In the genomic region with DNA sequence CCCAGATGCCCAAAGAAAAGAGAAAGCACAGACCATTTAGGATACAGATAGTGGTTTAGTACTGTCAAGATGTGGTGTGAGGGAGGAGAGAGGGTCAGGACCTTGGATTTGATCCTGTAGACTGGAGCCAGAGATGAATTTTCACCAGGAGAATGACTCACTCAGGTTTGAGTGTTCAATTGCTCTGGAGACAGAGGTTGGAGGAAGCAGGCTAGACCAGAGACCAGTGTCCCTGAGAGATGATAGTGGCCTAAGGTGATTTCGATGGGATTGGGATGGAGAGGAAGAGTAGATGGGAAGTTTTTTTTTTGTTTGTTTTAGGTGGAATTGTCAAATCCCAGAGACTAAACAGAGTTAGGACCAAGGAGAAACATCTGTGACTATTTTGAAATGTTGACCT, we compare ENCODE assay signal across 2 cellular contexts.
TF ChIP-seq lines count a peak whose summit lies in the region.

No MANE protein-coding gene starts in this region.

TF ChIP-seq in GM23338, 12 proteins besides CTCF, POLR2A, EP300 and RAD21 (continued from another document and continues in another):
- TF ChIP-seq CREB1 (CRISPR knock-in tag; IDR thresholded peaks at IDR 0.05; ENCODE audit: low read depth) (no peak), STAT1 (IDR thresholded peaks at IDR 0.05; ENCODE audit: unreplicated experiment) (no peak), ZNF331 (CRISPR knock-in tag; IDR thresholded peaks at IDR 0.05; ENCODE audit: low read depth) (no peak), ZNF114 (CRISPR knock-in tag; IDR thresholded peaks at IDR 0.05) (no peak), EZH2 (IDR thresholded peaks at IDR 0.05; ENCODE audit: low read depth, unreplicated experiment) (no peak), POLR2AphosphoS5 (IDR thresholded peaks at IDR 0.05; ENCODE audit: low read depth) (no peak), JUNB (IDR thresholded peaks at IDR 0.05; ENCODE audit: unreplicated experiment) (no peak)
- TF ChIP-seq, protein P1, sequence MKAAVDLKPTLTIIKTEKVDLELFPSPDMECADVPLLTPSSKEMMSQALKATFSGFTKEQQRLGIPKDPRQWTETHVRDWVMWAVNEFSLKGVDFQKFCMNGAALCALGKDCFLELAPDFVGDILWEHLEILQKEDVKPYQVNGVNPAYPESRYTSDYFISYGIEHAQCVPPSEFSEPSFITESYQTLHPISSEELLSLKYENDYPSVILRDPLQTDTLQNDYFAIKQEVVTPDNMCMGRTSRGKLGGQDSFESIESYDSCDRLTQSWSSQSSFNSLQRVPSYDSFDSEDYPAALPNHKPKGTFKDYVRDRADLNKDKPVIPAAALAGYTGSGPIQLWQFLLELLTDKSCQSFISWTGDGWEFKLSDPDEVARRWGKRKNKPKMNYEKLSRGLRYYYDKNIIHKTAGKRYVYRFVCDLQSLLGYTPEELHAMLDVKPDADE (IDR thresholded peaks at IDR 0.05): no peak
- TF ChIP-seq, protein P2, sequence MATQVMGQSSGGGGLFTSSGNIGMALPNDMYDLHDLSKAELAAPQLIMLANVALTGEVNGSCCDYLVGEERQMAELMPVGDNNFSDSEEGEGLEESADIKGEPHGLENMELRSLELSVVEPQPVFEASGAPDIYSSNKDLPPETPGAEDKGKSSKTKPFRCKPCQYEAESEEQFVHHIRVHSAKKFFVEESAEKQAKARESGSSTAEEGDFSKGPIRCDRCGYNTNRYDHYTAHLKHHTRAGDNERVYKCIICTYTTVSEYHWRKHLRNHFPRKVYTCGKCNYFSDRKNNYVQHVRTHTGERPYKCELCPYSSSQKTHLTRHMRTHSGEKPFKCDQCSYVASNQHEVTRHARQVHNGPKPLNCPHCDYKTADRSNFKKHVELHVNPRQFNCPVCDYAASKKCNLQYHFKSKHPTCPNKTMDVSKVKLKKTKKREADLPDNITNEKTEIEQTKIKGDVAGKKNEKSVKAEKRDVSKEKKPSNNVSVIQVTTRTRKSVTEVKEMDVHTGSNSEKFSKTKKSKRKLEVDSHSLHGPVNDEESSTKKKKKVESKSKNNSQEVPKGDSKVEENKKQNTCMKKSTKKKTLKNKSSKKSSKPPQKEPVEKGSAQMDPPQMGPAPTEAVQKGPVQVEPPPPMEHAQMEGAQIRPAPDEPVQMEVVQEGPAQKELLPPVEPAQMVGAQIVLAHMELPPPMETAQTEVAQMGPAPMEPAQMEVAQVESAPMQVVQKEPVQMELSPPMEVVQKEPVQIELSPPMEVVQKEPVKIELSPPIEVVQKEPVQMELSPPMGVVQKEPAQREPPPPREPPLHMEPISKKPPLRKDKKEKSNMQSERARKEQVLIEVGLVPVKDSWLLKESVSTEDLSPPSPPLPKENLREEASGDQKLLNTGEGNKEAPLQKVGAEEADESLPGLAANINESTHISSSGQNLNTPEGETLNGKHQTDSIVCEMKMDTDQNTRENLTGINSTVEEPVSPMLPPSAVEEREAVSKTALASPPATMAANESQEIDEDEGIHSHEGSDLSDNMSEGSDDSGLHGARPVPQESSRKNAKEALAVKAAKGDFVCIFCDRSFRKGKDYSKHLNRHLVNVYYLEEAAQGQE (IDR thresholded peaks at IDR 0.05; ENCODE audit: unreplicated experiment): no peak
- TF ChIP-seq, protein P3, sequence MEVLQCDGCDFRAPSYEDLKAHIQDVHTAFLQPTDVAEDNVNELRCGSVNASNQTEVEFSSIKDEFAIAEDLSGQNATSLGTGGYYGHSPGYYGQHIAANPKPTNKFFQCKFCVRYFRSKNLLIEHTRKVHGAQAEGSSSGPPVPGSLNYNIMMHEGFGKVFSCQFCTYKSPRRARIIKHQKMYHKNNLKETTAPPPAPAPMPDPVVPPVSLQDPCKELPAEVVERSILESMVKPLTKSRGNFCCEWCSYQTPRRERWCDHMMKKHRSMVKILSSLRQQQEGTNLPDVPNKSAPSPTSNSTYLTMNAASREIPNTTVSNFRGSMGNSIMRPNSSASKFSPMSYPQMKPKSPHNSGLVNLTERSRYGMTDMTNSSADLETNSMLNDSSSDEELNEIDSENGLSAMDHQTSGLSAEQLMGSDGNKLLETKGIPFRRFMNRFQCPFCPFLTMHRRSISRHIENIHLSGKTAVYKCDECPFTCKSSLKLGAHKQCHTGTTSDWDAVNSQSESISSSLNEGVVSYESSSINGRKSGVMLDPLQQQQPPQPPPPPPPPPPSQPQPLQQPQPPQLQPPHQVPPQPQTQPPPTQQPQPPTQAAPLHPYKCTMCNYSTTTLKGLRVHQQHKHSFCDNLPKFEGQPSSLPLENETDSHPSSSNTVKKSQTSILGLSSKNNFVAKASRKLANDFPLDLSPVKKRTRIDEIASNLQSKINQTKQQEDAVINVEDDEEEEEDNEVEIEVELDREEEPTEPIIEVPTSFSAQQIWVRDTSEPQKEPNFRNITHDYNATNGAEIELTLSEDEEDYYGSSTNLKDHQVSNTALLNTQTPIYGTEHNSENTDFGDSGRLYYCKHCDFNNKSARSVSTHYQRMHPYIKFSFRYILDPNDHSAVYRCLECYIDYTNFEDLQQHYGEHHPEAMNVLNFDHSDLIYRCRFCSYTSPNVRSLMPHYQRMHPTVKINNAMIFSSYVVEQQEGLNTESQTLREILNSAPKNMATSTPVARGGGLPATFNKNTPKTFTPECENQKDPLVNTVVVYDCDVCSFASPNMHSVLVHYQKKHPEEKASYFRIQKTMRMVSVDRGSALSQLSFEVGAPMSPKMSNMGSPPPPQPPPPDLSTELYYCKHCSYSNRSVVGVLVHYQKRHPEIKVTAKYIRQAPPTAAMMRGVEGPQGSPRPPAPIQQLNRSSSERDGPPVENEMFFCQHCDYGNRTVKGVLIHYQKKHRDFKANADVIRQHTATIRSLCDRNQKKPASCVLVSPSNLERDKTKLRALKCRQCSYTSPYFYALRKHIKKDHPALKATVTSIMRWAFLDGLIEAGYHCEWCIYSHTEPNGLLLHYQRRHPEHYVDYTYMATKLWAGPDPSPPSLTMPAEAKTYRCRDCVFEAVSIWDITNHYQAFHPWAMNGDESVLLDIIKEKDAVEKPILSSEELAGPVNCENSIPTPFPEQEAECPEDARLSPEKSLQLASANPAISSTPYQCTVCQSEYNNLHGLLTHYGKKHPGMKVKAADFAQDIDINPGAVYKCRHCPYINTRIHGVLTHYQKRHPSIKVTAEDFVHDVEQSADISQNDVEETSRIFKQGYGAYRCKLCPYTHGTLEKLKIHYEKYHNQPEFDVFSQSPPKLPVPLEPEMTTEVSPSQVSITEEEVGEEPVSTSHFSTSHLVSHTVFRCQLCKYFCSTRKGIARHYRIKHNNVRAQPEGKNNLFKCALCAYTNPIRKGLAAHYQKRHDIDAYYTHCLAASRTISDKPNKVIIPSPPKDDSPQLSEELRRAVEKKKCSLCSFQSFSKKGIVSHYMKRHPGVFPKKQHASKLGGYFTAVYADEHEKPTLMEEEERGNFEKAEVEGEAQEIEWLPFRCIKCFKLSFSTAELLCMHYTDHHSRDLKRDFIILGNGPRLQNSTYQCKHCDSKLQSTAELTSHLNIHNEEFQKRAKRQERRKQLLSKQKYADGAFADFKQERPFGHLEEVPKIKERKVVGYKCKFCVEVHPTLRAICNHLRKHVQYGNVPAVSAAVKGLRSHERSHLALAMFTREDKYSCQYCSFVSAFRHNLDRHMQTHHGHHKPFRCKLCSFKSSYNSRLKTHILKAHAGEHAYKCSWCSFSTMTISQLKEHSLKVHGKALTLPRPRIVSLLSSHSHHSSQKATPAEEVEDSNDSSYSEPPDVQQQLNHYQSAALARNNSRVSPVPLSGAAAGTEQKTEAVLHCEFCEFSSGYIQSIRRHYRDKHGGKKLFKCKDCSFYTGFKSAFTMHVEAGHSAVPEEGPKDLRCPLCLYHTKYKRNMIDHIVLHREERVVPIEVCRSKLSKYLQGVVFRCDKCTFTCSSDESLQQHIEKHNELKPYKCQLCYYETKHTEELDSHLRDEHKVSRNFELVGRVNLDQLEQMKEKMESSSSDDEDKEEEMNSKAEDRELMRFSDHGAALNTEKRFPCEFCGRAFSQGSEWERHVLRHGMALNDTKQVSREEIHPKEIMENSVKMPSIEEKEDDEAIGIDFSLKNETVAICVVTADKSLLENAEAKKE (CRISPR knock-in tag; IDR thresholded peaks at IDR 0.05): no peak

TF ChIP-seq in endothelial cell of umbilical vein, 7 proteins besides CTCF, POLR2A, EP300 and RAD21:
- TF ChIP-seq JUN (IDR thresholded peaks at IDR 0.05; ENCODE audit: borderline replicate concordance, insufficient read depth, insufficient read length, low read depth) (no peak), FOS (IDR thresholded peaks at IDR 0.05; ENCODE audit: borderline replicate concordance, insufficient read depth, low read length) (peak; percentile 18)
